Comparison of ENCODE assay signal across 8 cellular contexts in the genomic region with DNA sequence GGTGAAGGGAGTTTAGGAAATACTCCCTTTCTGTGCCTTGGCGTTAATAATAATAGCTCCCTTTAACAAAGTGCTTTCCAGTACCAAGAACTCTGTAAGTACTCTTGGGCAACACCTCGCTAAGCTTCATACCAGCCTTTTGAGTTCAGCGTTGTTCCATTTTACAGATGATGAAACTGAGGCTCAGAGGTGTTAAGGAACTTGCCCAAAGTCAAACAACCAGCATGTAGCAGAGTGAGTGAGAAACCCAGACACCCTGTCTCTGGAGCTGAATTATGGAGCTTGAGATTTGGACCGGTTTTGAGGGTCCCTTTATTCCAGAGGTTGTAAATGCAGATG. TPM values are rescaled to one million over a fixed set of nuclear protein-coding genes. Genes with fewer than 3 reads are reported as not detected.
DNase-seq lines count a peak whose midpoint lies in the region; ATAC-seq, FAIRE-seq and TF ChIP-seq lines count a peak whose summit lies in the region.

No MANE protein-coding gene starts in this region.

- no peak overlapping the region for H4K5ac ChIP-seq in IMR-90 (ENCODE audit: low read depth, low read length)

- no peak for TF ChIP-seq RAD21 in A549 (conservative IDR thresholded peaks at IDR 0.05 in 1 of 2, IDR thresholded peaks at IDR 0.05 in 1 of 2)
- TF ChIP-seq RAD21 in IMR-90 (IDR thresholded peaks at IDR 0.05; ENCODE audit: low read length) = no peak

- H3K79me1 ChIP-seq in IMR-90 (ENCODE audit: low read depth in 1 of 2, low read length in 2 of 2) = peaks cover 24 to 71% of the 10 kb centered on the region in 2 experiments

- peaks cover 24% of the 10 kb centered on the region for H3K9me1 ChIP-seq in IMR-90 (ENCODE audit: insufficient read depth, low read length)

- DNase-seq in A549 (ENCODE audit: low read depth in 1 of 2, low spot score in 1 of 2) = peak in 1 of 2 experiments; percentile 7
- no peak for DNase-seq in IMR-90
- DNase-seq in bronchial epithelial cell (ENCODE audit: low read depth) = no peak
- no peak for DNase-seq in COLO668 (lab: John Stamatoyannopoulos, UW; ENCODE audit: unreplicated experiment)
- DNase-seq in SW480 (ENCODE audit: low spot score) = no peak
- no peak for DNase-seq in cortex of kidney (lab: John Stamatoyannopoulos, UW)
- no peak for DNase-seq in LoVo (ENCODE audit: low spot score)

- H4K8ac ChIP-seq in IMR-90 (ENCODE audit: low read depth in 2 of 2, low read length in 2 of 2) = peak overlapping the region; percentile 83 to 92; a peak in 3 of 4 replicates

- H4K91ac ChIP-seq in IMR-90 (ENCODE audit: insufficient read depth, low read depth, low read length) = peak overlapping the region; percentile 39; the same call in 1 of the 2 replicates

- peak overlapping the region; percentile 81 for H3K4me3 ChIP-seq in A549
- H3K4me3 ChIP-seq in IMR-90 (ENCODE audit: insufficient read depth, low read depth, low read length) = peak overlapping the region; percentile 93
- peak overlapping the region; percentile 82 for H3K4me3 ChIP-seq in bronchial epithelial cell (ENCODE audit: low read depth, low read length)
- peak overlapping the region; percentile 100 for H3K4me3 ChIP-seq in mucosa of stomach (ENCODE audit: low read length)

- H3K18ac ChIP-seq in IMR-90 (ENCODE audit: low read depth, low read length) = no peak overlapping the region

- H2BK120ac ChIP-seq in IMR-90 (ENCODE audit: low read depth, low read length) = no peak overlapping the region

- TF ChIP-seq POLR2A in A549 (IDR thresholded peaks at IDR 0.05; ENCODE audit: low read length) (no peak), IMR-90 (IDR thresholded peaks at IDR 0.05; ENCODE audit: low read depth, low read length) (no peak)

- no peak for TF ChIP-seq EP300 in A549 (IDR thresholded peaks at IDR 0.05)

- ATAC-seq in A549 (no peak), IMR-90 (ENCODE audit: low read depth) (no peak)

- POLR2A ChIA-PET in A549 (lab: Yijun Ruan, JAX) = interaction anchor here (0.6 to 1.4 kb wide), 6 partner anchors 20 to 347 kb away, joined by 3 to 6 read pairs (median 4); partner anchors contain the start of gene KDM8
- POLR2A ChIA-PET in IMR-90 (lab: Charles Lee; ENCODE audit: unreplicated experiment) = no interaction called here

- peak overlapping the region; percentile 96 for H2AK9ac ChIP-seq in IMR-90 (replicated peaks; ENCODE audit: low read depth, low read length, poor library complexity)

- peaks cover 37% of the 10 kb centered on the region for H4K20me1 ChIP-seq in IMR-90 (ENCODE audit: insufficient read depth, low read length)

- intact Hi-C loops in IMR-90 (cut with micrococcal nuclease) = loop anchor here (5.0 kb wide), 1 partner anchor 77 kb away; no protein-coding TSS in a partner anchor

- H3K23ac ChIP-seq in IMR-90 (ENCODE audit: low read depth, low read length) = 0 out of 2 replicates have a peak overlapping the region, but pooled peaks have one; percentile 57

- BruUV-seq in IMR-90 (replicated peaks; lab: Mats Ljungman, UMichigan) = no TSS peak

- dilution Hi-C loops in IMR-90 (cut with HindIII; ENCODE audit: low sequenced_read_pairs, unreplicated experiment) = no loop called here

- H3K27ac ChIP-seq in A549 = peak overlapping the region; percentile 77 to 87
- H3K27ac ChIP-seq in IMR-90 (ENCODE audit: insufficient read depth, low read length) = no peak overlapping the region; the same call in 1 of the 2 replicates

- H2BK15ac ChIP-seq in IMR-90 (ENCODE audit: low read depth, low read length) = no peak overlapping the region

- H3K4me1 ChIP-seq in A549 (peaks cover 31% of the 10 kb centered on the region), IMR-90 (ENCODE audit: control insufficient read depth, insufficient read depth, low read length) (peaks cover 11% of the 10 kb centered on the region), mucosa of stomach (ENCODE audit: control insufficient read depth, insufficient read depth, low read length) (peaks cover 30% of the 10 kb centered on the region)

- 20% methylated on average over 4 of the region's 4 CpGs for WGBS in A549 (ENCODE audit: missing lambda C conversion rate)
- no CpG with 5 or more reads among the region's 4 CpGs for WGBS in IMR-90 (ENCODE audit: extremely low coverage in 2 of 2, insufficient read length in 1 of 2), 2 experiments

- peak overlapping the region; percentile 75; the same call in 1 of the 2 replicates for H2AK5ac ChIP-seq in IMR-90 (ENCODE audit: low read depth, low read length)

- no peak overlapping the region for H2BK20ac ChIP-seq in IMR-90 (ENCODE audit: low read depth, low read length)

- peak overlapping the region; percentile 73; the same call in 1 of the 2 replicates for H3K4ac ChIP-seq in IMR-90 (ENCODE audit: low read depth, low read length)

- peak overlapping the region; percentile 92 for H3K9ac ChIP-seq in IMR-90 (ENCODE audit: low read depth, low read length)
- peak overlapping the region; percentile 98 for H3K9ac ChIP-seq in mucosa of stomach (ENCODE audit: low read length)

- CTCF ChIA-PET in A549 (lab: Yijun Ruan, JAX) (interaction anchor here (0.7 to 1.5 kb wide), 3 partner anchors 10 to 520 kb away, joined by 3 to 6 read pairs (median 3); no protein-coding TSS in a partner anchor), IMR-90 (lab: Yijun Ruan, JAX) (no interaction called here)

- TF ChIP-seq CTCF in A549 (IDR thresholded peaks at IDR 0.05) = no peak
- TF ChIP-seq CTCF in IMR-90 (conservative IDR thresholded peaks at IDR 0.05; ENCODE audit: low read depth, low read length) = no peak
- TF ChIP-seq CTCF in bronchial epithelial cell (IDR thresholded peaks at IDR 0.05; ENCODE audit: insufficient read depth, low read length, severe bottlenecking) = no peak

- in situ Hi-C loops in IMR-90 (cut with MboI; ENCODE audit: low sequenced_read_pairs) = no loop called here

- peaks cover 2% of the 10 kb centered on the region; the same call in 1 of the 2 replicates for H3K36me3 ChIP-seq in IMR-90 (ENCODE audit: control insufficient read depth, insufficient read depth, low read length)
- H3K36me3 ChIP-seq in bronchial epithelial cell (ENCODE audit: control insufficient read depth, insufficient read depth, low read length) = no peaks in the 10 kb centered on the region
- H3K36me3 ChIP-seq in mucosa of stomach (ENCODE audit: control insufficient read depth, insufficient read depth, low read length) = no peaks in the 10 kb centered on the region

- no peaks in the 10 kb centered on the region for H3K9me3 ChIP-seq in A549
- no peaks in the 10 kb centered on the region for H3K9me3 ChIP-seq in IMR-90 (ENCODE audit: control insufficient read depth, insufficient read depth, low read length)
- H3K9me3 ChIP-seq in mucosa of stomach (ENCODE audit: control insufficient read depth, low read length) = no peaks in the 10 kb centered on the region

- peak overlapping the region; percentile 73; the same call in 1 of the 2 replicates for H3K14ac ChIP-seq in IMR-90 (replicated peaks; ENCODE audit: low read depth, low read length)

- H2BK5ac ChIP-seq in IMR-90 (ENCODE audit: low read depth, low read length, poor library complexity, severe bottlenecking) = no peak overlapping the region

- peak overlapping the region; percentile 100 for H2AFZ ChIP-seq in IMR-90 (replicated peaks; ENCODE audit: low read length, poor library complexity)

- H3K4me2 ChIP-seq in A549 (peak overlapping the region; percentile 95), IMR-90 (ENCODE audit: low read depth, low read length) (peak overlapping the region; percentile 84)

- peak overlapping the region; percentile 84 for H3K56ac ChIP-seq in IMR-90 (ENCODE audit: extremely low read depth, insufficient read depth, low read length)

- H3K27me3 ChIP-seq in IMR-90 (ENCODE audit: control insufficient read depth, insufficient read depth, low read length) (no peaks in the 10 kb centered on the region), bronchial epithelial cell (ENCODE audit: control insufficient read depth, insufficient read depth, low read length) (no peaks in the 10 kb centered on the region), mucosa of stomach (ENCODE audit: control insufficient read depth, insufficient read depth, low read length) (no peaks in the 10 kb centered on the region)

- FAIRE-seq in A549 (lab: Jason Lieb, UNC) (no peak), bronchial epithelial cell (lab: Jason Lieb, UNC) (no peak)

TF ChIP-seq in A549, 52 proteins besides CTCF, POLR2A, EP300 and RAD21 (continues in another document):
- TF ChIP-seq POLR2AphosphoS2 (conservative IDR thresholded peaks at IDR 0.05; ENCODE audit: low read length) (no peak), HES2 (IDR thresholded peaks at IDR 0.05) (no peak)

TF ChIP-seq in IMR-90, 13 proteins besides CTCF, POLR2A, EP300 and RAD21 (continues in another document):
- TF ChIP-seq, protein P1, sequence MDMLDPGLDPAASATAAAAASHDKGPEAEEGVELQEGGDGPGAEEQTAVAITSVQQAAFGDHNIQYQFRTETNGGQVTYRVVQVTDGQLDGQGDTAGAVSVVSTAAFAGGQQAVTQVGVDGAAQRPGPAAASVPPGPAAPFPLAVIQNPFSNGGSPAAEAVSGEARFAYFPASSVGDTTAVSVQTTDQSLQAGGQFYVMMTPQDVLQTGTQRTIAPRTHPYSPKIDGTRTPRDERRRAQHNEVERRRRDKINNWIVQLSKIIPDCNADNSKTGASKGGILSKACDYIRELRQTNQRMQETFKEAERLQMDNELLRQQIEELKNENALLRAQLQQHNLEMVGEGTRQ (IDR thresholded peaks at IDR 0.05; ENCODE audit: low read depth, low read length) = no peak
- TF ChIP-seq BHLHE40 (IDR thresholded peaks at IDR 0.05; ENCODE audit: low read depth, low read length) = no peak
- TF ChIP-seq CEBPB (IDR thresholded peaks at IDR 0.05; ENCODE audit: low read depth, low read length) = no peak

RNA-seq across cellular contexts. Expression of gene KATNIP, which starts 0.6 kb away (rescaled TPM):
- polyA plus RNA-seq in A549 (2011; rRNA removed) = 27.1 and 27.9 TPM in 2 replicates
- 17.1 and 18.5 TPM in 2 replicates for polyA plus RNA-seq in A549 (2012; cell fraction: cytosol; rRNA removed)
- 77.9 and 87.4 TPM in 2 replicates for polyA plus RNA-seq in A549 (2012; cell fraction: nucleus; rRNA removed)
- polyA plus RNA-seq in A549 (2017; fragmentation: RNase III; extraction: RNeasy Plus Mini Kit Qiagen cat#74134 plus additional on column Dnase treatment) = 12.8 to 13.5 TPM (median 13.4 TPM) in 3 replicates
- 31.7 and 45.8 TPM in 2 replicates for polyA minus RNA-seq in A549 (2011; rRNA and poly(A)+ RNA removed)
- total RNA-seq in IMR-90 (2012; rRNA removed) = 16.7 and 18.9 TPM in 2 replicates
- 17.5 and 18.6 TPM in 2 replicates for polyA plus RNA-seq in IMR-90 (2012; rRNA removed)
- polyA plus RNA-seq in IMR-90 (2012; cell fraction: cytosol; rRNA removed) = 10.9 and 13.5 TPM in 2 replicates
- polyA plus RNA-seq in IMR-90 (2012; cell fraction: nucleus; rRNA removed; ENCODE audit: low replicate concordance) = 62.6 and 75.3 TPM in 2 replicates
- total RNA-seq in bronchial epithelial cell = 14.7 and 21.8 TPM in 2 replicates

RNA-seq across cellular contexts. Expression of gene GTF3C1, which starts 0.8 kb away (rescaled TPM):
- polyA plus RNA-seq in A549 (2011; rRNA removed) (40.1 and 41.6 TPM in 2 replicates), A549 (2017; fragmentation: RNase III; extraction: RNeasy Plus Mini Kit Qiagen cat#74134 plus additional on column Dnase treatment) (47.8 to 54.2 TPM (median 51.8 TPM) in 3 replicates), IMR-90 (2012; rRNA removed) (50.8 and 53.6 TPM in 2 replicates)
- 45.7 and 51.2 TPM in 2 replicates for polyA plus RNA-seq in A549 (2012; cell fraction: cytosol; rRNA removed)
- polyA plus RNA-seq in A549 (2012; cell fraction: nucleus; rRNA removed) = 252 and 263 TPM in 2 replicates
- 100 and 110 TPM in 2 replicates for polyA minus RNA-seq in A549 (2011; rRNA and poly(A)+ RNA removed)
- total RNA-seq in IMR-90 (2012; rRNA removed) (62.5 and 68.1 TPM in 2 replicates), bronchial epithelial cell (40.8 and 58.5 TPM in 2 replicates)
- 43.5 and 56.7 TPM in 2 replicates for polyA plus RNA-seq in IMR-90 (2012; cell fraction: cytosol; rRNA removed)
- 96.1 and 177 TPM in 2 replicates for polyA plus RNA-seq in IMR-90 (2012; cell fraction: nucleus; rRNA removed; ENCODE audit: low replicate concordance)
